Comparison of ENCODE assay signal across 1 cellular context in genomic region chr6:108200631-108201030, GRCh38.
TF ChIP-seq lines count a peak whose summit lies in the region.

No MANE protein-coding gene starts in this region.

TF ChIP-seq in HepG2, 621 proteins besides CTCF, POLR2A, EP300 and RAD21 (continued from another document and continues in another):
- TF ChIP-seq DZIP1 (CRISPR knock-in tag; IDR thresholded peaks at IDR 0.05) (no peak), SOX6 (IDR thresholded peaks at IDR 0.05) (no peak), SOX6 (CRISPR knock-in tag; IDR thresholded peaks at IDR 0.05) (peak; percentile 59), DNMT1 (CRISPR knock-in tag; IDR thresholded peaks at IDR 0.05) (no peak), RBM22 (optimal IDR thresholded peaks at IDR 0.05; ENCODE audit: low read length) (no peak), REST (IDR thresholded peaks at IDR 0.05; ENCODE audit: borderline replicate concordance in 1 of 2, low read depth in 1 of 2, low read length in 2 of 2) (peak in 1 of 2 experiments; percentile 40; a peak in 1 of 4 replicates), THAP11 (CRISPR knock-in tag; IDR thresholded peaks at IDR 0.05) (0 out of 2 replicates have a peak, but pooled peaks have one; percentile 34), SALL1 (CRISPR knock-in tag; IDR thresholded peaks at IDR 0.05) (peak; percentile 73), NR3C1 (CRISPR knock-in tag; IDR thresholded peaks at IDR 0.05) (no peak), U2AF1 (optimal IDR thresholded peaks at IDR 0.05; ENCODE audit: low read depth, low read length) (no peak), NCOA5 (CRISPR knock-in tag; IDR thresholded peaks at IDR 0.05) (no peak), ZNF644 (CRISPR knock-in tag; IDR thresholded peaks at IDR 0.05; ENCODE audit: low read depth) (peak; percentile 78; the same call in 1 of the 2 replicates), GATAD2A (CRISPR knock-in tag; IDR thresholded peaks at IDR 0.05) (peak; percentile 71), KLF12 (CRISPR knock-in tag; IDR thresholded peaks at IDR 0.05; ENCODE audit: borderline replicate concordance) (no peak), ZNF737 (CRISPR knock-in tag; IDR thresholded peaks at IDR 0.05; ENCODE audit: borderline replicate concordance) (no peak), ARNT2 (CRISPR knock-in tag; IDR thresholded peaks at IDR 0.05; ENCODE audit: low read depth) (no peak), ARID2 (CRISPR knock-in tag; IDR thresholded peaks at IDR 0.05; ENCODE audit: borderline replicate concordance) (no peak), CREB3 (CRISPR knock-in tag; IDR thresholded peaks at IDR 0.05) (no peak), SRSF9 (IDR thresholded peaks at IDR 0.05; ENCODE audit: borderline replicate concordance, insufficient read depth, low read depth, low read length, poor library complexity, severe bottlenecking) (no peak), ZMYM3 (CRISPR knock-in tag; IDR thresholded peaks at IDR 0.05) (0 out of 2 replicates have a peak, but pooled peaks have one; percentile 52), JUN (CRISPR knock-in tag; IDR thresholded peaks at IDR 0.05) (no peak), ARID4A (CRISPR knock-in tag; IDR thresholded peaks at IDR 0.05; ENCODE audit: borderline replicate concordance) (no peak; the same call in 1 of the 2 replicates), ARID5B (CRISPR knock-in tag; IDR thresholded peaks at IDR 0.05) (peak; percentile 75), SIX1 (CRISPR knock-in tag; IDR thresholded peaks at IDR 0.05; ENCODE audit: borderline replicate concordance) (no peak; the same call in 1 of the 2 replicates), MATR3 (CRISPR knock-in tag; IDR thresholded peaks at IDR 0.05) (no peak), RFXAP (CRISPR knock-in tag; IDR thresholded peaks at IDR 0.05; ENCODE audit: borderline replicate concordance) (no peak), XRCC5 (optimal IDR thresholded peaks at IDR 0.05; ENCODE audit: low read length) (no peak), ZNF274 (CRISPR knock-in tag; IDR thresholded peaks at IDR 0.05) (no peak), HIVEP1 (CRISPR knock-in tag; IDR thresholded peaks at IDR 0.05) (no peak), SALL2 (CRISPR knock-in tag; IDR thresholded peaks at IDR 0.05) (no peak), SETDB1 (CRISPR knock-in tag; IDR thresholded peaks at IDR 0.05; ENCODE audit: borderline replicate concordance) (no peak), ZNF350 (CRISPR knock-in tag; IDR thresholded peaks at IDR 0.05; ENCODE audit: borderline replicate concordance, low read depth) (0 out of 2 replicates have a peak, but pooled peaks have one; percentile 24), ZMAT3 (CRISPR knock-in tag; conservative IDR thresholded peaks at IDR 0.05) (no peak), KDM6A (CRISPR knock-in tag; IDR thresholded peaks at IDR 0.05; ENCODE audit: low read depth) (no peak), ZFP41 (CRISPR knock-in tag; IDR thresholded peaks at IDR 0.05; ENCODE audit: borderline replicate concordance) (no peak), NCOR1 (IDR thresholded peaks at IDR 0.05; ENCODE audit: borderline replicate concordance, low read length) (peak; percentile 26; the same call in 1 of the 2 replicates), PRDM10 (CRISPR knock-in tag; IDR thresholded peaks at IDR 0.05; ENCODE audit: low read depth) (no peak), ZMYM2 (CRISPR knock-in tag; IDR thresholded peaks at IDR 0.05) (no peak), ZNF614 (CRISPR knock-in tag; IDR thresholded peaks at IDR 0.05; ENCODE audit: borderline replicate concordance) (0 out of 2 replicates have a peak, but pooled peaks have one; percentile 26), ZNF124 (CRISPR knock-in tag; IDR thresholded peaks at IDR 0.05) (peak; percentile 25; the same call in 1 of the 2 replicates), CCDC6 (CRISPR knock-in tag; IDR thresholded peaks at IDR 0.05) (no peak), ZNF441 (CRISPR knock-in tag; IDR thresholded peaks at IDR 0.05; ENCODE audit: borderline replicate concordance) (no peak), ZBTB8A (CRISPR knock-in tag; IDR thresholded peaks at IDR 0.05; ENCODE audit: borderline replicate concordance, low read depth) (no peak)
